In the genomic region with DNA sequence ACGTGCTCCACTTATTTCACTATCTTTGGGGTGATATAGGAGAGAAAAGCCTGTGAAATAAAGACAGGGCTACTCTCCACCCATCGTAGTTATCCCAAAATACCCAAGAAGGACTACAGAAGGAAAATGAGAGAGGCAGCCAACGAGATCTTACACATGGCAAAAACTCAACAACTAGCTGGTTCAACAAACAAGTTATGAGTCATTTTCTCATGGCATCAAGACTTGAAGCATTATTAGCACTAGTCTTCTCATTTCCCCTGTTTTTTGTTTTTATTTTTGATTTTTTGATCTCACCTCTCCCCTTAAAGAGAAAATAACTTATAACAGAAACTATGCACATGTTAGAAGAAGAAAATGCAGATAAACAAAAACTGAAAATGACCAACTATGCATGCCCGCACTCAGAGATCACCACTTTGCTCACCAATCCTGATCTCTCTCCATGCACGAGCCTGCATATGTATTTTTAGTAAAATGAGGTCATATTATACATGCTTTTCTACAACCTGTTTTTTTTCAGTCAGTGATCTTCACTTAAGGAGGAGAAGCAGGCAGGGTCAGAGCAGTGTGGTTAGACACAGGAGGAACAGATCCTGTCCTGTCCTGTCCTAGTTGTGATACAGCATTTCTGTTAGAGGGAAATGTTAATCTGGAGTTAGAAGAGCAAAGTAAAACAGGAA, we compare ENCODE assay signal across 8 cellular contexts. TPM values are rescaled to one million over a fixed set of nuclear protein-coding genes. Genes with fewer than 3 reads are reported as not detected.
DNase-seq lines count a peak whose midpoint lies in the region; ATAC-seq, FAIRE-seq and TF ChIP-seq lines count a peak whose summit lies in the region.

No MANE protein-coding gene starts in this region.

- in situ Hi-C loops in GM12878 (cut with MboI), result no loop called here

- BruUV-seq in GM12878 (replicated peaks; lab: Mats Ljungman, UMichigan), result no TSS peak

- no peak for TF ChIP-seq POLR2A in GM12878 (IDR thresholded peaks at IDR 0.05; ENCODE audit: low read depth, low read length)

- SMC1A ChIA-PET in GM12878 (lab: Charles Lee; ENCODE audit: uncharacterized antibody, unreplicated experiment), result interaction anchor here (0.5 to 6.0 kb wide), 12 partner anchors 8 to 47 kb away, joined by 3 to 86 read pairs (median 4); a partner anchor contains a TSS

- RAD21 ChIA-PET in GM12878 (lab: Charles Lee; ENCODE audit: unreplicated experiment), result interaction anchor here (1.0 to 4.4 kb wide), 9 partner anchors 8 to 171 kb away, joined by 3 to 37 read pairs (median 4); a partner anchor contains a TSS

- no peaks in the 10 kb centered on the region; a peak in 2 of 4 replicates for H3K36me3 ChIP-seq in GM12878 (ENCODE audit: control insufficient read depth in 2 of 2, insufficient read depth in 2 of 2, low read length in 1 of 2)
- H3K36me3 ChIP-seq in SJCRH30, result no peaks in the 10 kb centered on the region

- H3K9me3 Mint-ChIP-seq in naive thymus-derived CD8-positive, alpha-beta T cell, result peaks cover 0 to 2% (median 0%) of the 10 kb centered on the region in 9 donors

- H3K27ac Mint-ChIP-seq in naive thymus-derived CD8-positive, alpha-beta T cell, result peak overlapping the region; percentile 97 to 100 (median 100)

- H3K4me3 ChIP-seq in GM12878 (peak overlapping the region; percentile 43), SJCRH30 (no peak overlapping the region)

- H3K27ac ChIP-seq in GM12878 (ENCODE audit: control insufficient read depth, insufficient read depth), result peak overlapping the region; percentile 65
- H3K27ac ChIP-seq in SJCRH30, result no peak overlapping the region

- no peak for TF ChIP-seq RAD21 in GM12878 (IDR thresholded peaks at IDR 0.05; ENCODE audit: insufficient read depth, low read depth, low read length)

- H3K9me3 ChIP-seq in GM12878 (replicated peaks; ENCODE audit: control insufficient read depth, insufficient read depth, low read length) (no peaks in the 10 kb centered on the region), SJCRH30 (replicated peaks) (no peaks in the 10 kb centered on the region)

- peak; percentile 37 for ATAC-seq in HG03432 (IDR thresholded peaks at IDR 0.05; ENCODE audit: unreplicated experiment)
- ATAC-seq in GM12878, result peak; percentile 61
- no peak for ATAC-seq in naive thymus-derived CD8-positive, alpha-beta T cell

- WGBS in GM12878 (ENCODE audit: insufficient coverage, insufficient replicate concordance, low lambda C conversion rate, missing lambda C conversion rate), result under 1% methylated on average over 5 of the region's 5 CpGs

- peaks cover 0 to 19% (median 11%) of the 10 kb centered on the region in 3 donors for H3K36me3 Mint-ChIP-seq in naive thymus-derived CD8-positive, alpha-beta T cell

- no peak for FAIRE-seq in GM12878 (lab: Jason Lieb, UNC)
- no peak for FAIRE-seq in frontal cortex (lab: Jason Lieb, UNC)

- peak overlapping the region; percentile 82 to 97 (median 91) for H3K4me3 Mint-ChIP-seq in naive thymus-derived CD8-positive, alpha-beta T cell

- H3K27me3 Mint-ChIP-seq in naive thymus-derived CD8-positive, alpha-beta T cell, result no peaks in the 10 kb centered on the region

- H3K4me2 ChIP-seq in GM12878 (ENCODE audit: control insufficient read depth, insufficient read depth), result peak overlapping the region; percentile 81

- H3K79me2 ChIP-seq in GM12878 (ENCODE audit: control insufficient read depth, insufficient read depth, low read length), result peaks cover 33% of the 10 kb centered on the region

- CTCF ChIA-PET in GM12878 (lab: Yijun Ruan, JAX), result interaction anchor here (0.7 to 7.1 kb wide), 6 partner anchors 9 to 171 kb away, joined by 3 to 46 read pairs (median 4); a partner anchor contains a TSS

- H3K27me3 ChIP-seq in GM12878 (replicated peaks in 1 of 2; ENCODE audit: control insufficient read depth in 2 of 2, insufficient read depth in 2 of 2, low read length in 1 of 2), result no peaks in the 10 kb centered on the region
- no peaks in the 10 kb centered on the region for H3K27me3 ChIP-seq in SJCRH30

- intact Hi-C loops in GM12878 (cut with micrococcal nuclease; ENCODE audit: unreplicated experiment), result loop anchor here (2.0 kb wide), 1 partner anchor 32 kb away; no protein-coding TSS in a partner anchor

- no peak overlapping the region for H2AFZ ChIP-seq in GM12878 (ENCODE audit: control insufficient read depth, low read depth, low read length)

- H3K9ac ChIP-seq in GM12878 (ENCODE audit: control insufficient read depth, insufficient read depth, low read length), result peak overlapping the region; percentile 45

- POLR2A ChIA-PET in GM12878 (lab: Charles Lee), result interaction anchor here (0.5 to 5.4 kb wide), 12 partner anchors 9 to 67 kb away, joined by 3 to 32 read pairs (median 6); a partner anchor contains a TSS
- POLR2A ChIA-PET in naive thymus-derived CD8-positive, alpha-beta T cell (lab: Charles Lee), result interaction anchor here (0.6 to 9.5 kb wide), 8 partner anchors 7 to 47 kb away, joined by 4 to 277 read pairs (median 34); a partner anchor contains a TSS

- H3K4me1 ChIP-seq in GM12878 (ENCODE audit: control insufficient read depth, insufficient read depth, low read length) (peaks cover 56% of the 10 kb centered on the region), SJCRH30 (peaks cover 8% of the 10 kb centered on the region)

- peak; percentile 13 for DNase-seq in GDM1 (lab: John Stamatoyannopoulos, UW)
- no peak for DNase-seq in GM12878 (ENCODE audit: low read depth, low spot score)
- DNase-seq in naive thymus-derived CD8-positive, alpha-beta T cell, result no peak
- no peak for DNase-seq in SJCRH30
- no peak for DNase-seq in NK-92 treated with Interleukin-12 subunit alpha and Interleukin-12 subunit beta, amount 100 ng/mL, for 24 hours (lab: John Stamatoyannopoulos, UW)
- DNase-seq in frontal cortex (ENCODE audit: low spot score in 2 of 2), result no peak
- no peak for DNase-seq in kidney tubule cell (ENCODE audit: low spot score)

- no peak for TF ChIP-seq EP300 in GM12878 (IDR thresholded peaks at IDR 0.05; ENCODE audit: borderline replicate concordance in 1 of 2, control insufficient read depth in 1 of 2, low read depth in 2 of 2, low read length in 2 of 2)

- no peaks in the 10 kb centered on the region for H4K20me1 ChIP-seq in GM12878 (ENCODE audit: control insufficient read depth, insufficient read depth)

- peaks cover 58 to 98% (median 90%) of the 10 kb centered on the region in 4 donors for H3K4me1 Mint-ChIP-seq in naive thymus-derived CD8-positive, alpha-beta T cell

- no peak for TF ChIP-seq CTCF in GM12878 (IDR thresholded peaks at IDR 0.05 in 2 of 3, conservative IDR thresholded peaks at IDR 0.05 in 1 of 3; ENCODE audit: control insufficient read depth in 2 of 3, extremely low read depth in 1 of 3, insufficient read depth in 1 of 3, low read depth in 3 of 3, low read length in 3 of 3)

RNA-seq across cellular contexts. Expression of a gene that starts 22.8 kb away (rescaled TPM):
- total RNA-seq in GM12878 (2013; cell fraction: nucleolus; rRNA removed), result 18.9 and 25.4 TPM in 2 replicates
- total RNA-seq in GM12878 (2014; rRNA removed) (16.8 and 21.3 TPM in 2 replicates), GM12878 (2014; rRNA removed; fragmentation: Illumina TruSeq; extraction: Trizol) (10.9 and 11.9 TPM in 2 replicates), GM12878 (2021) (21.2 and 24.8 TPM in 2 replicates), frontal cortex (0.82 TPM)
- polyA plus RNA-seq in GM12878 (2011; ENCODE audit: low read depth), result 20.4 TPM
- polyA plus RNA-seq in GM12878 (2011; rRNA removed) (9.3 and 17.5 TPM in 2 replicates), GM12878 (2014; fragmentation: Illumina TruSeq; extraction: Trizol) (15.4 and 24.6 TPM in 2 replicates), GM12878 (2014; fragmentation: Nextera tagmentation; extraction: Ambion mirVana) (1 to 10 TPM; 2.1 to 3.3 TPM), GM12878 (2014; rRNA removed) (24.5 and 25.8 TPM in 2 replicates), GM12878 (2016; fragmentation: Nextera tagmentation; extraction: Ambion mirVana) (10 to 100 TPM; 18.7 to 29.6 TPM)
- polyA plus RNA-seq in GM12878 (2011; cell fraction: cytosol; rRNA removed), result 20.8 and 23.2 TPM in 2 replicates
- polyA plus RNA-seq in GM12878 (2011; cell fraction: nucleus; rRNA removed), result 23.2 and 28.5 TPM in 2 replicates
- polyA plus RNA-seq in GM12878 (2012), result 30.8 and 33.5 TPM in 2 replicates
- 10.5 and 29.3 TPM in 2 replicates for polyA minus RNA-seq in GM12878 (2011; rRNA and poly(A)+ RNA removed)
- 8.6 and 10.8 TPM in 2 replicates for polyA minus RNA-seq in GM12878 (2011; cell fraction: cytosol; rRNA and poly(A)+ RNA removed)
- 12.2 and 18.0 TPM in 2 replicates for polyA minus RNA-seq in GM12878 (2011; cell fraction: nucleus; rRNA and poly(A)+ RNA removed)
- 10 to 100 TPM; 84.5 to 90.8 TPM for total RNA-seq in naive thymus-derived CD8-positive, alpha-beta T cell
- polyA plus RNA-seq in naive thymus-derived CD8-positive, alpha-beta T cell, result 10 to 100 TPM; 36.9 to 53.6 (median 46.7) TPM
- total RNA-seq in SJCRH30 (2014; rRNA removed; shearing (Covaris generic)), result 9.2 and 10.1 TPM in 2 replicates

RNA-seq across cellular contexts. Expression of a gene that starts 33.4 kb away (rescaled TPM):
- 20.3 and 24.2 TPM in 2 replicates for total RNA-seq in GM12878 (2013; cell fraction: nucleolus; rRNA removed)
- total RNA-seq in GM12878 (2014; rRNA removed) (54.8 and 61.1 TPM in 2 replicates), GM12878 (2014; rRNA removed; fragmentation: Illumina TruSeq; extraction: Trizol) (42.4 and 43.3 TPM in 2 replicates), GM12878 (2021) (39.5 and 46.2 TPM in 2 replicates), frontal cortex (56.7 TPM)
- 36.2 TPM for polyA plus RNA-seq in GM12878 (2011; ENCODE audit: low read depth)
- polyA plus RNA-seq in GM12878 (2011; rRNA removed) (34.4 and 55.3 TPM in 2 replicates), GM12878 (2014; fragmentation: Illumina TruSeq; extraction: Trizol) (51.9 and 58.0 TPM in 2 replicates), GM12878 (2014; fragmentation: Nextera tagmentation; extraction: Ambion mirVana) (10 to 100 TPM; 40.0 to 44.4 TPM), GM12878 (2014; rRNA removed) (48.1 and 51.3 TPM in 2 replicates), GM12878 (2016; fragmentation: Nextera tagmentation; extraction: Ambion mirVana) (100 to 1,000 TPM; 106 to 113 TPM)
- 55.6 and 57.9 TPM in 2 replicates for polyA plus RNA-seq in GM12878 (2011; cell fraction: cytosol; rRNA removed)
- polyA plus RNA-seq in GM12878 (2011; cell fraction: nucleus; rRNA removed), result 60.1 and 74.9 TPM in 2 replicates
- 30.7 and 48.1 TPM in 2 replicates for polyA plus RNA-seq in GM12878 (2012)
- polyA minus RNA-seq in GM12878 (2011; rRNA and poly(A)+ RNA removed), result 42.2 and 43.6 TPM in 2 replicates
- polyA minus RNA-seq in GM12878 (2011; cell fraction: cytosol; rRNA and poly(A)+ RNA removed), result 18.4 and 21.6 TPM in 2 replicates
- polyA minus RNA-seq in GM12878 (2011; cell fraction: nucleus; rRNA and poly(A)+ RNA removed), result 31.4 and 38.0 TPM in 2 replicates
- 10 to 100 TPM; 38.8 to 39.7 TPM for total RNA-seq in naive thymus-derived CD8-positive, alpha-beta T cell
- polyA plus RNA-seq in naive thymus-derived CD8-positive, alpha-beta T cell, result 10 to 100 TPM; 20.3 to 27.4 (median 21.8) TPM
- 48.9 and 52.2 TPM in 2 replicates for total RNA-seq in SJCRH30 (2014; rRNA removed; shearing (Covaris generic))

RNA-seq across cellular contexts. Expression of a gene that starts 47.3 kb away (rescaled TPM):
- 109 and 115 TPM in 2 replicates for total RNA-seq in GM12878 (2013; cell fraction: nucleolus; rRNA removed)
- total RNA-seq in GM12878 (2014; rRNA removed) (19.5 and 26.1 TPM in 2 replicates), GM12878 (2014; rRNA removed; fragmentation: Illumina TruSeq; extraction: Trizol) (26.1 and 28.4 TPM in 2 replicates), GM12878 (2021) (40.1 and 45.8 TPM in 2 replicates), frontal cortex (32.2 TPM)
- 16.9 TPM for polyA plus RNA-seq in GM12878 (2011; ENCODE audit: low read depth)
- polyA plus RNA-seq in GM12878 (2011; rRNA removed) (20.5 and 24.2 TPM in 2 replicates), GM12878 (2014; fragmentation: Illumina TruSeq; extraction: Trizol) (30.6 and 40.2 TPM in 2 replicates), GM12878 (2014; fragmentation: Nextera tagmentation; extraction: Ambion mirVana) (1 to 10 TPM; 6.6 to 8.7 TPM), GM12878 (2014; rRNA removed) (15.9 and 19.9 TPM in 2 replicates), GM12878 (2016; fragmentation: Nextera tagmentation; extraction: Ambion mirVana) (10 to 100 TPM; 41.2 to 44.5 TPM)
- 21.1 and 27.5 TPM in 2 replicates for polyA plus RNA-seq in GM12878 (2011; cell fraction: cytosol; rRNA removed)
- 47.7 and 49.1 TPM in 2 replicates for polyA plus RNA-seq in GM12878 (2011; cell fraction: nucleus; rRNA removed)
- 20.5 and 24.9 TPM in 2 replicates for polyA plus RNA-seq in GM12878 (2012)
- polyA minus RNA-seq in GM12878 (2011; rRNA and poly(A)+ RNA removed), result 43.1 and 50.0 TPM in 2 replicates
- 14.2 and 15.8 TPM in 2 replicates for polyA minus RNA-seq in GM12878 (2011; cell fraction: cytosol; rRNA and poly(A)+ RNA removed)
- polyA minus RNA-seq in GM12878 (2011; cell fraction: nucleus; rRNA and poly(A)+ RNA removed), result 27.4 and 50.0 TPM in 2 replicates
- total RNA-seq in naive thymus-derived CD8-positive, alpha-beta T cell, result 100 to 1,000 TPM; 120 TPM
- polyA plus RNA-seq in naive thymus-derived CD8-positive, alpha-beta T cell, result 10 to 100 TPM; 34.4 to 51.1 (median 39.2) TPM
- 38.5 and 40.1 TPM in 2 replicates for total RNA-seq in SJCRH30 (2014; rRNA removed; shearing (Covaris generic))

Comparison
In these comparisons a context has a peak if more than half of its experiments do, and no peak if none do; other contexts are left out.
1. ATAC-seq: peak in HG03432 (single experiment) and GM12878 (single experiment); none in naive thymus-derived CD8-positive, alpha-beta T cell (0 of 2).